ENCODE assay signal across 9 cellular contexts in genomic region chr4:184310171-184310567, GRCh38.
A peak's percentile ranks its signal among the peaks of the same experiment; 100 is the strongest.
DNase-seq lines count a peak whose midpoint lies in the region; ATAC-seq, FAIRE-seq and TF ChIP-seq lines count a peak whose summit lies in the region.
"Had no signal": no experiment of that assay in that cellular context is flagged by ENCODE, and none has a peak within 500 bp of the region (broad histone marks: within the 10 kb centered on the region; RNA-seq: fewer than 3 reads in every experiment).

No MANE protein-coding gene starts in this region.

- 0 out of 2 replicates have a peak, but pooled peaks have one; percentile 32 for TF ChIP-seq POLR2A in GM12891 (IDR thresholded peaks at IDR 0.05; ENCODE audit: low read depth, low read length)

- peak; percentile 98 for FAIRE-seq in GM12891 (lab: Jason Lieb, UNC)

- H3K4me1 Mint-ChIP-seq in natural killer cell treated with Interleukin-12 subunit alpha and Interleukin-12 subunit beta and Interleukin-15 and Interleukin-18, amount 100 ng/mL, for 72 hours (ENCODE audit: low read depth in 2 of 2) = peaks cover 57 to 64% of the 10 kb centered on the region in 2 donors

- H3K9me3 Mint-ChIP-seq in natural killer cell treated with Interleukin-12 subunit alpha and Interleukin-12 subunit beta and Interleukin-15 and Interleukin-18, amount 100 ng/mL, for 72 hours = no peaks in the 10 kb centered on the region

- no peaks in the 10 kb centered on the region for H3K27me3 ChIP-seq in ascending aorta
- H3K27me3 ChIP-seq: thyroid gland had no signal

- H3K9me3 ChIP-seq in ascending aorta = no peaks in the 10 kb centered on the region
- H3K9me3 ChIP-seq: thyroid gland had no signal

- no peaks in the 10 kb centered on the region for H3K36me3 Mint-ChIP-seq in natural killer cell treated with Interleukin-12 subunit alpha and Interleukin-12 subunit beta and Interleukin-15 and Interleukin-18, amount 100 ng/mL, for 72 hours

- H3K4me3 ChIP-seq in astrocyte of the spinal cord (ENCODE audit: low read depth, low read length) = no peak overlapping the region
- H3K4me3 ChIP-seq in ascending aorta = no peak overlapping the region
- H3K4me3 ChIP-seq: thyroid gland had no signal

- peak overlapping the region; percentile 93 to 98 for H3K27ac Mint-ChIP-seq in natural killer cell treated with Interleukin-12 subunit alpha and Interleukin-12 subunit beta and Interleukin-15 and Interleukin-18, amount 100 ng/mL, for 72 hours

- intact Hi-C loops in ascending aorta (cut with DNase I) = no loop called here

- DNase-seq in GM12891 (ENCODE audit: insufficient read length, low spot score) = no peak
- DNase-seq in NCI-H69 (lab: John Stamatoyannopoulos, UW) = peak; percentile 18
- DNase-seq in astrocyte of the spinal cord (ENCODE audit: low read depth, low spot score) = no peak
- peak; percentile 63 for DNase-seq in natural killer cell treated with Interleukin-12 subunit alpha and Interleukin-12 subunit beta and Interleukin-15 and Interleukin-18, amount 100 ng/mL, for 72 hours (ENCODE audit: low spot score)
- DNase-seq in ascending aorta (ENCODE audit: low spot score in 2 of 2) = no peak
- no peak for DNase-seq in NCI-H2171 treated with DMSO at 0.1 percent for 48 hours (lab: John Stamatoyannopoulos, UW)

- in situ Hi-C loops in astrocyte of the spinal cord (cut with HindIII; ENCODE audit: low sequenced_read_pairs) = no loop called here

- TF ChIP-seq CTCF in astrocyte of the spinal cord (IDR thresholded peaks at IDR 0.05; ENCODE audit: low read depth, low read length) (peak; percentile 8), ascending aorta (IDR thresholded peaks at IDR 0.05) (no peak)

- H3K4me3 Mint-ChIP-seq in natural killer cell treated with Interleukin-12 subunit alpha and Interleukin-12 subunit beta and Interleukin-15 and Interleukin-18, amount 100 ng/mL, for 72 hours = peak overlapping the region; percentile 21

- peak; percentile 74 to 76 for ATAC-seq in natural killer cell treated with Interleukin-12 subunit alpha and Interleukin-12 subunit beta and Interleukin-15 and Interleukin-18, amount 100 ng/mL, for 72 hours
- ATAC-seq in GM21528 (IDR thresholded peaks at IDR 0.05; ENCODE audit: low FRiP score, unreplicated experiment) (no peak), HG03159 (IDR thresholded peaks at IDR 0.05; ENCODE audit: unreplicated experiment) (no peak)

- no peaks in the 10 kb centered on the region for H3K27me3 Mint-ChIP-seq in natural killer cell treated with Interleukin-12 subunit alpha and Interleukin-12 subunit beta and Interleukin-15 and Interleukin-18, amount 100 ng/mL, for 72 hours

- no peak overlapping the region for H3K27ac ChIP-seq in ascending aorta

- no peaks in the 10 kb centered on the region for H3K36me3 ChIP-seq in ascending aorta
- H3K36me3 ChIP-seq: thyroid gland had no signal

- no peaks in the 10 kb centered on the region for H3K4me1 ChIP-seq in ascending aorta

TF ChIP-seq in GM12891, 5 proteins besides CTCF, POLR2A, EP300 and RAD21:
- 0 out of 2 replicates have a peak, but pooled peaks have one; percentile 1 for TF ChIP-seq POU2F2 (IDR thresholded peaks at IDR 0.05; ENCODE audit: low read depth, low read length)
- TF ChIP-seq POLR2AphosphoS5 (IDR thresholded peaks at IDR 0.05; ENCODE audit: low read depth, low read length) = peak; percentile 40; the same call in 1 of the 2 replicates
- 0 out of 2 replicates have a peak, but pooled peaks have one; percentile 46 for TF ChIP-seq SPI1 (IDR thresholded peaks at IDR 0.05; ENCODE audit: low read depth, low read length)
- no peak for TF ChIP-seq TAF1 (IDR thresholded peaks at IDR 0.05; ENCODE audit: low read depth, low read length)
- TF ChIP-seq PAX5 (IDR thresholded peaks at IDR 0.05; ENCODE audit: insufficient read depth, low read length, severe bottlenecking) = no peak

Comparison
In these comparisons a context has a peak if more than half of its experiments do, and no peak if none do; other contexts are left out.
1. DNase-seq: peak in NCI-H69 (single experiment) and natural killer cell treated with Interleukin-12 subunit alpha and Interleukin-12 subunit beta and Interleukin-15 and Interleukin-18, amount 100 ng/mL, for 72 hours (single experiment); none in GM12891 (single experiment), astrocyte of the spinal cord (single experiment), ascending aorta (0 of 2) and NCI-H2171 treated with DMSO at 0.1 percent for 48 hours (single experiment).
2. ATAC-seq: peak in natural killer cell treated with Interleukin-12 subunit alpha and Interleukin-12 subunit beta and Interleukin-15 and Interleukin-18, amount 100 ng/mL, for 72 hours (2 of 2); none in GM21528 (single experiment) and HG03159 (single experiment).